In genomic region chr9:98016137-98016680, GRCh38 we compare ENCODE assay signal across 21 cellular contexts. TPM values are rescaled to one million over a fixed set of nuclear protein-coding genes. Genes with fewer than 3 reads are reported as not detected.
DNase-seq lines count a peak whose midpoint lies in the region; ATAC-seq, FAIRE-seq and TF ChIP-seq lines count a peak whose summit lies in the region.
"Had no signal": no experiment of that assay in that cellular context is flagged by ENCODE, and none has a peak within 500 bp of the region (broad histone marks: within the 10 kb centered on the region; RNA-seq: fewer than 3 reads in every experiment).

No MANE protein-coding gene starts in this region.

- intact Hi-C loops in activated CD4-positive, alpha-beta T cell treated with anti-CD3 and anti-CD28 coated beads for 36 hours (cut with DNase I, micrococcal nuclease), result no loop called here
- intact Hi-C loops in right cardiac atrium (cut with DNase I) (no loop called here), heart left ventricle (cut with DNase I) (loop anchor here in 2 of 10 donors (2.0 to 5.0 kb wide), 2 partner anchors 31 to 34 kb away; partner anchors contain the start of gene ANP32B (in 1 of the 2)), K562 (cut with micrococcal nuclease) (no loop called here)

- peak overlapping the region; percentile 31 for H3K27ac ChIP-seq in right cardiac atrium (ENCODE audit: low read length)
- no peak overlapping the region for H3K27ac ChIP-seq in heart left ventricle
- no peak overlapping the region for H3K27ac ChIP-seq in K562 (ENCODE audit: extremely low read depth, low read depth, low read length)
- H3K27ac ChIP-seq: 22Rv1 had no signal

- H3K27ac Mint-ChIP-seq in activated CD4-positive, alpha-beta T cell treated with anti-CD3 and anti-CD28 coated beads for 36 hours, result peak overlapping the region; percentile 48

- no peak for ATAC-seq in activated CD4-positive, alpha-beta T cell treated with anti-CD3 and anti-CD28 coated beads for 36 hours
- ATAC-seq in right cardiac atrium, result peak in 1 of 2 donors; percentile 32
- no peak for ATAC-seq in heart left ventricle
- peak; percentile 3; the same call in 2 of the 3 replicates for ATAC-seq in K562

- H3K27me3 ChIP-seq in right cardiac atrium (ENCODE audit: control insufficient read depth, insufficient read depth) (no peaks in the 10 kb centered on the region), heart left ventricle (no peaks in the 10 kb centered on the region), K562 (ENCODE audit: control insufficient read depth in 2 of 2, insufficient read depth in 2 of 2, low read length in 2 of 2) (no peaks in the 10 kb centered on the region)
- H3K27me3 ChIP-seq: MG63, Peyer's patch had no signal

- no peaks in the 10 kb centered on the region for H3K9me3 ChIP-seq in right cardiac atrium (ENCODE audit: control insufficient read depth, low read length)
- H3K9me3 ChIP-seq in heart left ventricle, result no peaks in the 10 kb centered on the region
- H3K9me3 ChIP-seq in K562 (replicated peaks; ENCODE audit: control insufficient read depth, insufficient read depth, low read depth, low read length), result no peaks in the 10 kb centered on the region
- H3K9me3 ChIP-seq: MG63, Peyer's patch had no signal

- no TSS peak for BruUV-seq in K562 (replicated peaks; lab: Mats Ljungman, UMichigan)

- no peaks in the 10 kb centered on the region for H3K9me1 ChIP-seq in K562 (ENCODE audit: control insufficient read depth, insufficient read depth, low read length)

- no peaks in the 10 kb centered on the region for H3K9me3 Mint-ChIP-seq in activated CD4-positive, alpha-beta T cell treated with anti-CD3 and anti-CD28 coated beads for 36 hours (ENCODE audit: low read depth)

- no peak for TF ChIP-seq RAD21 in K562 (CRISPR knock-in tag; conservative IDR thresholded peaks at IDR 0.05 in 1 of 2, IDR thresholded peaks at IDR 0.05 in 1 of 2)

- DNase-seq in activated CD4-positive, alpha-beta T cell treated with anti-CD3 and anti-CD28 coated beads for 36 hours, result no peak
- no peak for DNase-seq in activated CD4-positive, alpha-beta T cell treated with anti-CD3 and anti-CD28 coated beads for 48 hours
- DNase-seq in right cardiac atrium (no peak), heart left ventricle (no peak), K562 (ENCODE audit: extremely low read depth in 1 of 4, low spot score in 3 of 4) (peak in 1 of 4 experiments; percentile 34), KG1 (lab: John Stamatoyannopoulos, UW) (no peak), NCI-H82 (lab: John Stamatoyannopoulos, UW) (no peak), NCI-H345 treated with DMSO at 0.1 percent for 48 hours (lab: John Stamatoyannopoulos, UW; ENCODE audit: unreplicated experiment) (no peak)
- DNase-seq: DMS79; H7; Kasumi-1; MG63; NCI-H1092; NCI-H1436 treated with DMSO at 0.1 percent for 48 hours; NCI-H2029; NCI-H345; NCI-H526 treated with DMSO at 0.1 percent for 48 hours; NK-92 treated with Interleukin-12 subunit alpha and Interleukin-12 subunit beta, amount 100 ng/mL, for 24 hours; Peyer's patch had no signal

- no peak for TF ChIP-seq POLR2A in heart left ventricle (IDR thresholded peaks at IDR 0.05)
- TF ChIP-seq POLR2A in K562 (conservative IDR thresholded peaks at IDR 0.05), result peak; percentile 65

- no peak overlapping the region for H3K9ac ChIP-seq in K562 (ENCODE audit: insufficient read depth in 1 of 2, low read depth in 2 of 2, low read length in 2 of 2)

- in situ Hi-C loops in K562 (cut with MboI), result no loop called here

- H3K4me3 Mint-ChIP-seq in activated CD4-positive, alpha-beta T cell treated with anti-CD3 and anti-CD28 coated beads for 36 hours, result no peak overlapping the region
- H3K4me3 Mint-ChIP-seq: CD14-positive monocyte had no signal

- TF ChIP-seq CTCF in heart left ventricle (IDR thresholded peaks at IDR 0.05) (no peak), K562 (IDR thresholded peaks at IDR 0.05 in 2 of 3, conservative IDR thresholded peaks at IDR 0.05 in 1 of 3; ENCODE audit: insufficient read depth in 2 of 3, low read depth in 1 of 3, low read length in 3 of 3) (no peak)

- H3K36me3 ChIP-seq in heart left ventricle (peaks cover 0 to 91% (median 80%) of the 10 kb centered on the region in 9 donors), K562 (ENCODE audit: control insufficient read depth, insufficient read depth, low read length) (peaks cover 95% of the 10 kb centered on the region)

- H4K20me1 ChIP-seq in K562 (replicated peaks; ENCODE audit: control insufficient read depth, insufficient read depth, low read length), result peaks cover 4% of the 10 kb centered on the region; the same call in 1 of the 2 replicates

- H3K36me3 Mint-ChIP-seq in activated CD4-positive, alpha-beta T cell treated with anti-CD3 and anti-CD28 coated beads for 36 hours (ENCODE audit: low read depth), result peaks cover 56% of the 10 kb centered on the region

- no peaks in the 10 kb centered on the region for H3K4me1 Mint-ChIP-seq in activated CD4-positive, alpha-beta T cell treated with anti-CD3 and anti-CD28 coated beads for 36 hours
- H3K4me1 Mint-ChIP-seq: CD14-positive monocyte had no signal

- no peaks in the 10 kb centered on the region for H3K27me3 Mint-ChIP-seq in activated CD4-positive, alpha-beta T cell treated with anti-CD3 and anti-CD28 coated beads for 36 hours

- TF ChIP-seq EP300 in K562 (IDR thresholded peaks at IDR 0.05; ENCODE audit: low read length), result no peak

- CTCF ChIA-PET in activated CD4-positive, alpha-beta T cell treated with anti-CD3 and anti-CD28 coated beads for 36 hours (lab: Charles Lee), result interaction anchor here (0.7 to 1.5 kb wide), 5 partner anchors 9 to 93 kb away, joined by 3 to 4 read pairs (median 3); no protein-coding TSS in a partner anchor
- CTCF ChIA-PET in K562 (lab: Yijun Ruan, JAX; ENCODE audit: low intra/inter-chr PET ratio), result interaction anchor here (0.6 kb wide), 1 partner anchor 117 kb away, joined by 3 read pairs; no protein-coding TSS in a partner anchor

- no peak for FAIRE-seq in K562 (lab: Jason Lieb, UNC)

- WGBS in right cardiac atrium, result 89% methylated on average over 4 of the region's 4 CpGs
- WGBS in heart left ventricle, 4 donors, result 81 to 92% (median 90%) methylated on average over 4 of the region's 4 CpGs
- WGBS in K562 (ENCODE audit: insufficient coverage, low coverage, missing lambda C conversion rate), result 86% methylated on average over 4 of the region's 4 CpGs

- H3K4me1 ChIP-seq in right cardiac atrium (ENCODE audit: control insufficient read depth, insufficient read depth, low read length), result no peaks in the 10 kb centered on the region
- peaks cover 0 to 39% (median under 1%) of the 10 kb centered on the region in 12 donors for H3K4me1 ChIP-seq in heart left ventricle
- H3K4me1 ChIP-seq in K562 (replicated peaks in 1 of 2; ENCODE audit: control insufficient read depth in 2 of 2, insufficient read depth in 2 of 2, low read length in 2 of 2), result no peaks in the 10 kb centered on the region; a peak in 1 of 5 replicates

- H3K4me3 ChIP-seq in right cardiac atrium (ENCODE audit: low read length) (no peak overlapping the region), heart left ventricle (no peak overlapping the region), K562 (no peak overlapping the region)
- H3K4me3 ChIP-seq: MG63, Peyer's patch had no signal

- no peak overlapping the region for H3K4me2 ChIP-seq in K562 (ENCODE audit: insufficient read depth, low read length)

- POLR2A ChIA-PET in activated CD4-positive, alpha-beta T cell treated with anti-CD3 and anti-CD28 coated beads for 36 hours (lab: Charles Lee), result no interaction called here
- POLR2A ChIA-PET in K562 (lab: Yijun Ruan, JAX), result interaction anchor here (1.0 to 2.0 kb wide), 3 partner anchors 11 to 29 kb away, joined by 3 to 5 read pairs (median 4); no protein-coding TSS in a partner anchor

- no peak overlapping the region for H2AFZ ChIP-seq in K562 (ENCODE audit: low read depth, low read length)

- peaks cover 10% of the 10 kb centered on the region for H3K79me2 ChIP-seq in K562 (ENCODE audit: control insufficient read depth, insufficient read depth, low read length)

RNA-seq across cellular contexts. Expression of gene ANP32B, which starts 33.1 kb away (rescaled TPM):
- 100 to 1,000 TPM; 367 to 440 TPM for total RNA-seq in activated CD4-positive, alpha-beta T cell treated with anti-CD3 and anti-CD28 coated beads for 36 hours
- total RNA-seq in right cardiac atrium (10 to 100 TPM; 60.4 to 74.5 (median 68.7) TPM), heart left ventricle (10 to 100 TPM; 16.3 to 78.3 (median 45.7) TPM), K562 (2014; rRNA removed) (90.3 and 90.7 TPM in 2 replicates), K562 (2014; rRNA removed; fragmentation: Illumina TruSeq; extraction: Trizol) (80.3 and 96.1 TPM in 2 replicates), K562 (2015; rRNA removed; fragmentation: Illumina TruSeq; extraction: Trizol) (68.9 and 78.4 TPM in 2 replicates), K562 (2021) (384 and 454 TPM in 2 replicates)
- polyA plus RNA-seq in right cardiac atrium (61.5 TPM), heart left ventricle (10 to 100 TPM; 58.6 to 66.1 TPM), K562 (2011; rRNA removed) (135 and 147 TPM in 2 replicates), K562 (2014; fragmentation: Illumina TruSeq; extraction: Trizol) (711 and 815 TPM in 2 replicates), K562 (2014; fragmentation: Nextera tagmentation; extraction: Ambion mirVana) (100 to 1,000 TPM in 1 of 2 experiments, 10 to 100 TPM in 1; 87.2 to 141 TPM), K562 (2014; rRNA removed) (331 and 380 TPM in 2 replicates)
- 103 and 181 TPM in 2 replicates for total RNA-seq in K562 (2011; cell fraction: chromatin; rRNA removed; ENCODE audit: low replicate concordance)
- 53.9 and 79.2 TPM in 2 replicates for total RNA-seq in K562 (2011; cell fraction: nucleolus; rRNA removed)
- total RNA-seq in K562 (2011; cell fraction: nucleoplasm; rRNA removed), result 96.2 and 106 TPM in 2 replicates
- 19.4 and 46.5 TPM in 2 replicates for polyA plus RNA-seq in K562 (2011; cell fraction: cytosol; rRNA removed)
- 41.5 and 53.7 TPM in 2 replicates for polyA plus RNA-seq in K562 (2011; cell fraction: nucleus; rRNA removed)
- polyA plus RNA-seq in K562 (2012), result 595 and 725 TPM in 2 replicates
- polyA minus RNA-seq in K562 (2011; rRNA and poly(A)+ RNA removed), result 117 and 146 TPM in 2 replicates
- polyA minus RNA-seq in K562 (2011; cell fraction: cytosol; rRNA and poly(A)+ RNA removed), result 105 and 106 TPM in 2 replicates
- 31.2 and 52.8 TPM in 2 replicates for polyA minus RNA-seq in K562 (2011; cell fraction: nucleus; rRNA and poly(A)+ RNA removed)

RNA-seq across cellular contexts. Expression of gene NANS, which starts 40.3 kb away (rescaled TPM):
- 10 to 100 TPM; 45.9 to 47.7 TPM for total RNA-seq in activated CD4-positive, alpha-beta T cell treated with anti-CD3 and anti-CD28 coated beads for 36 hours
- total RNA-seq in right cardiac atrium, result 10 to 100 TPM; 25.0 to 32.4 (median 30.2) TPM
- polyA plus RNA-seq in right cardiac atrium, result 37.2 TPM
- 10 to 100 TPM; 24.3 to 59.0 (median 33.7) TPM for total RNA-seq in heart left ventricle
- 100 to 1,000 TPM in 1 of 2 donors, 10 to 100 TPM in 1; 45.3 to 144 TPM for polyA plus RNA-seq in heart left ventricle
- total RNA-seq in K562 (2011; cell fraction: chromatin; rRNA removed; ENCODE audit: low replicate concordance), result 95.6 and 146 TPM in 2 replicates
- total RNA-seq in K562 (2011; cell fraction: nucleolus; rRNA removed), result 97.0 and 106 TPM in 2 replicates
- total RNA-seq in K562 (2011; cell fraction: nucleoplasm; rRNA removed), result 94.6 and 118 TPM in 2 replicates
- 181 and 197 TPM in 2 replicates for total RNA-seq in K562 (2014; rRNA removed)
- total RNA-seq in K562 (2014; rRNA removed; fragmentation: Illumina TruSeq; extraction: Trizol), result 124 and 133 TPM in 2 replicates
- 151 and 156 TPM in 2 replicates for total RNA-seq in K562 (2015; rRNA removed; fragmentation: Illumina TruSeq; extraction: Trizol)
- 127 and 133 TPM in 2 replicates for total RNA-seq in K562 (2021)
- 124 and 143 TPM in 2 replicates for polyA plus RNA-seq in K562 (2011; rRNA removed)
- 138 and 150 TPM in 2 replicates for polyA plus RNA-seq in K562 (2011; cell fraction: cytosol; rRNA removed)
- 49.2 and 61.9 TPM in 2 replicates for polyA plus RNA-seq in K562 (2011; cell fraction: nucleus; rRNA removed)
- 189 and 211 TPM in 2 replicates for polyA plus RNA-seq in K562 (2012)
- 137 TPM in 2 replicates for polyA plus RNA-seq in K562 (2014; fragmentation: Illumina TruSeq; extraction: Trizol)
- polyA plus RNA-seq in K562 (2014; fragmentation: Nextera tagmentation; extraction: Ambion mirVana), result 10 to 100 TPM; 37.1 to 64.3 TPM
- 127 and 141 TPM in 2 replicates for polyA plus RNA-seq in K562 (2014; rRNA removed)
- polyA minus RNA-seq in K562 (2011; rRNA and poly(A)+ RNA removed), result 139 and 167 TPM in 2 replicates
- 63.5 and 72.7 TPM in 2 replicates for polyA minus RNA-seq in K562 (2011; cell fraction: cytosol; rRNA and poly(A)+ RNA removed)
- 26.9 and 42.3 TPM in 2 replicates for polyA minus RNA-seq in K562 (2011; cell fraction: nucleus; rRNA and poly(A)+ RNA removed)
